Comparison of ENCODE assay signal across 9 cellular contexts in genomic region chr4:83013931-83014330, GRCh38. TPM values are rescaled to one million over a fixed set of nuclear protein-coding genes. Genes with fewer than 3 reads are reported as not detected.
DNase-seq lines count a peak whose midpoint lies in the region; ATAC-seq and TF ChIP-seq lines count a peak whose summit lies in the region.
"Had no signal": no experiment of that assay in that cellular context is flagged by ENCODE, and none has a peak within 500 bp of the region (broad histone marks: within the 10 kb centered on the region; RNA-seq: fewer than 3 reads in every experiment).

No MANE protein-coding gene starts in this region.

- in situ Hi-C loops in mammary epithelial cell (cut with MboI; ENCODE audit: low sequenced_read_pairs in 2 of 2), result loop anchor here in 1 of 2 donors (5.0 kb wide), 1 partner anchor 122 kb away; the partner anchor contains the start of gene SEC31A

- no TSS peak for BruUV-seq in mammary epithelial cell (replicated peaks; lab: Mats Ljungman, UMichigan)

- H3K9me3 ChIP-seq in CD8-positive, alpha-beta memory T cell (ENCODE audit: low read length), result no peaks in the 10 kb centered on the region
- H3K9me3 ChIP-seq in Karpas-422 (ENCODE audit: low read length), result no peaks in the 10 kb centered on the region
- no peaks in the 10 kb centered on the region for H3K9me3 ChIP-seq in mammary epithelial cell (replicated peaks; ENCODE audit: insufficient read depth, low read length)
- H3K9me3 ChIP-seq in neuron (ENCODE audit: low read length), result no peaks in the 10 kb centered on the region

- dilution Hi-C loops in mammary epithelial cell (cut with HindIII; ENCODE audit: low sequenced_read_pairs), result no loop called here

- no peaks in the 10 kb centered on the region for H3K27me3 Mint-ChIP-seq in CD8-positive, alpha-beta memory T cell

- no peak for DNase-seq in CD8-positive, alpha-beta memory T cell
- DNase-seq in Karpas-422 (no peak), mammary epithelial cell (peak; percentile 2), 8988T (no peak)
- DNase-seq: activated CD4-positive, alpha-beta T cell treated with anti-CD3 and anti-CD28 coated beads, Interleukin-2, amount 50 U/mL, for 1 hour had no signal

- no peak for TF ChIP-seq CTCF in mammary epithelial cell (conservative IDR thresholded peaks at IDR 0.05 in 1 of 2, IDR thresholded peaks at IDR 0.05 in 1 of 2; ENCODE audit: extremely low read depth in 1 of 2, insufficient read depth in 1 of 2, low read depth in 1 of 2, low read length in 2 of 2)

- POLR2A ChIA-PET in CD8-positive, alpha-beta memory T cell (lab: Charles Lee), result interaction anchor here (0.9 to 4.6 kb wide), 3 partner anchors 21 to 584 kb away, joined by 3 to 46 read pairs (median 3); partner anchors contain the start of genes COPS4 and HNRNPDL

- H4K20me1 ChIP-seq in Karpas-422 (ENCODE audit: insufficient read depth, low read depth, low read length) (no peaks in the 10 kb centered on the region), mammary epithelial cell (ENCODE audit: insufficient read depth, low read length) (no peaks in the 10 kb centered on the region)

- H3K27me3 ChIP-seq in CD8-positive, alpha-beta memory T cell (ENCODE audit: insufficient read depth, low read length, poor library complexity, severe bottlenecking), result no peaks in the 10 kb centered on the region
- H3K27me3 ChIP-seq in Karpas-422 (ENCODE audit: low read length) (no peaks in the 10 kb centered on the region), mammary epithelial cell (ENCODE audit: insufficient read depth, low read length) (no peaks in the 10 kb centered on the region), neuron (ENCODE audit: insufficient read depth, low read length) (no peaks in the 10 kb centered on the region)

- peaks cover 38 to 43% (median 39%) of the 10 kb centered on the region in 3 donors for H3K4me1 Mint-ChIP-seq in CD8-positive, alpha-beta memory T cell

- peaks cover 30% of the 10 kb centered on the region for H3K4me1 ChIP-seq in CD8-positive, alpha-beta memory T cell (ENCODE audit: insufficient read depth, low read length)
- H3K4me1 ChIP-seq in Karpas-422 (ENCODE audit: low read length) (peaks cover 24% of the 10 kb centered on the region), mammary epithelial cell (ENCODE audit: insufficient read depth, low read length) (peaks cover 16% of the 10 kb centered on the region), neuron (ENCODE audit: insufficient read depth, low read length) (peaks cover 13% of the 10 kb centered on the region)

- peak overlapping the region; percentile 72 for H3K27ac ChIP-seq in CD8-positive, alpha-beta memory T cell (ENCODE audit: low read depth, low read length)
- H3K27ac ChIP-seq in Karpas-422 (ENCODE audit: low read length), result peak overlapping the region; percentile 34; the same call in 1 of the 2 replicates
- H3K27ac ChIP-seq in mammary epithelial cell (ENCODE audit: insufficient read depth, low read depth, low read length), result peak overlapping the region; percentile 64

- no peaks in the 10 kb centered on the region for H3K9me3 Mint-ChIP-seq in CD8-positive, alpha-beta memory T cell

- no peak for ATAC-seq in GM21381 (IDR thresholded peaks at IDR 0.05; ENCODE audit: unreplicated experiment)
- no peak for ATAC-seq in HG03135 (IDR thresholded peaks at IDR 0.05; ENCODE audit: unreplicated experiment)
- ATAC-seq in HG03159 (IDR thresholded peaks at IDR 0.05; ENCODE audit: unreplicated experiment), result no peak

- peak overlapping the region; percentile 89 to 97 (median 92) for H3K4me3 Mint-ChIP-seq in CD8-positive, alpha-beta memory T cell

- H3K9ac ChIP-seq in Karpas-422 (ENCODE audit: low read length) (peak overlapping the region; percentile 77), mammary epithelial cell (ENCODE audit: insufficient read depth, low read length) (no peak overlapping the region)

- intact Hi-C loops in mammary epithelial cell (cut with micrococcal nuclease), result loop anchor here (1.0 to 5.0 kb wide), 3 partner anchors 20 to 642 kb away; partner anchors contain the start of genes HNRNPD and THAP9

- no peaks in the 10 kb centered on the region for H3K36me3 ChIP-seq in CD8-positive, alpha-beta memory T cell (ENCODE audit: insufficient read depth, low read length)
- H3K36me3 ChIP-seq in Karpas-422 (ENCODE audit: insufficient read depth, low read length) (no peaks in the 10 kb centered on the region), mammary epithelial cell (ENCODE audit: insufficient read depth, low read length) (no peaks in the 10 kb centered on the region), neuron (ENCODE audit: insufficient read depth, low read length) (no peaks in the 10 kb centered on the region)

- H3K27ac Mint-ChIP-seq in CD8-positive, alpha-beta memory T cell, result peak overlapping the region in 5 of 8 donors; percentile 79 to 96 (median 91)

- H3K4me2 ChIP-seq in Karpas-422 (ENCODE audit: low read depth, low read length, poor library complexity, severe bottlenecking) (peak overlapping the region; percentile 94), mammary epithelial cell (ENCODE audit: insufficient read depth, low read depth, low read length) (peak overlapping the region; percentile 81)

- CTCF ChIA-PET in CD8-positive, alpha-beta memory T cell (lab: Charles Lee), result interaction anchor here (0.8 to 3.5 kb wide), 3 partner anchors 21 to 105 kb away, joined by 3 to 25 read pairs (median 4); partner anchors contain the start of gene COPS4
- CTCF ChIA-PET in mammary epithelial cell (lab: Charles Lee; ENCODE audit: low non-redundant PET), result interaction anchor here (0.7 kb wide), 1 partner anchor 248 kb away, joined by 4 read pairs; no protein-coding TSS in a partner anchor

- H3K79me2 ChIP-seq in Karpas-422 (ENCODE audit: low read length) (peaks cover 29% of the 10 kb centered on the region), mammary epithelial cell (ENCODE audit: insufficient read depth, low read length) (peaks cover 36% of the 10 kb centered on the region)

- H3K9me2 ChIP-seq in Karpas-422 (replicated peaks; ENCODE audit: insufficient read depth, low read length), result no peaks in the 10 kb centered on the region

- peaks cover 0 to 15% (median 0%) of the 10 kb centered on the region in 3 donors for H3K36me3 Mint-ChIP-seq in CD8-positive, alpha-beta memory T cell

- H2AFZ ChIP-seq in Karpas-422 (ENCODE audit: low read length), result peak overlapping the region; percentile 51
- H2AFZ ChIP-seq in mammary epithelial cell (ENCODE audit: low read depth, low read length), result peak overlapping the region; percentile 82
- H2AFZ ChIP-seq in neuron (ENCODE audit: low read depth, low read length), result peak overlapping the region; percentile 94

- H3K4me3 ChIP-seq in CD8-positive, alpha-beta memory T cell (ENCODE audit: low read length), result no peak overlapping the region
- H3K4me3 ChIP-seq in Karpas-422 (ENCODE audit: low read length), result peak overlapping the region; percentile 68
- H3K4me3 ChIP-seq in mammary epithelial cell (replicated peaks in 1 of 3; ENCODE audit: insufficient read depth in 1 of 3, low read depth in 2 of 3, low read length in 3 of 3), result peak overlapping the region in 1 of 3 experiments; percentile 58
- no peak overlapping the region for H3K4me3 ChIP-seq in neuron (ENCODE audit: low read length)

RNA-seq across cellular contexts. Expression of gene LIN54, which starts 3.3 kb away (rescaled TPM):
- total RNA-seq in CD8-positive, alpha-beta memory T cell, result 10 to 100 TPM; 22.1 to 23.0 TPM
- polyA plus RNA-seq in CD8-positive, alpha-beta memory T cell, result 9.2 TPM
- total RNA-seq in Karpas-422 (2014; rRNA removed; shearing (Covaris generic); ENCODE audit: low replicate concordance), result 5.6 and 10.6 TPM in 2 replicates
- 10 to 100 TPM; 13.0 to 16.2 TPM for total RNA-seq in mammary epithelial cell
- 10.1 TPM for polyA plus RNA-seq in mammary epithelial cell
- 8.2 TPM for polyA minus RNA-seq in mammary epithelial cell

RNA-seq across cellular contexts. Expression of gene COPS4, which starts 21.1 kb away (rescaled TPM):
- 10 to 100 TPM; 38.4 to 38.5 TPM for total RNA-seq in CD8-positive, alpha-beta memory T cell
- 64.0 TPM for polyA plus RNA-seq in CD8-positive, alpha-beta memory T cell
- 37.6 and 42.7 TPM in 2 replicates for total RNA-seq in Karpas-422 (2014; rRNA removed; shearing (Covaris generic); ENCODE audit: low replicate concordance)
- 10 to 100 TPM; 34.1 to 69.5 TPM for total RNA-seq in mammary epithelial cell
- 36.4 TPM for polyA plus RNA-seq in mammary epithelial cell
- polyA minus RNA-seq in mammary epithelial cell, result 4.9 TPM
